ENCODE assay signal across 8 cellular contexts in the genomic region with DNA sequence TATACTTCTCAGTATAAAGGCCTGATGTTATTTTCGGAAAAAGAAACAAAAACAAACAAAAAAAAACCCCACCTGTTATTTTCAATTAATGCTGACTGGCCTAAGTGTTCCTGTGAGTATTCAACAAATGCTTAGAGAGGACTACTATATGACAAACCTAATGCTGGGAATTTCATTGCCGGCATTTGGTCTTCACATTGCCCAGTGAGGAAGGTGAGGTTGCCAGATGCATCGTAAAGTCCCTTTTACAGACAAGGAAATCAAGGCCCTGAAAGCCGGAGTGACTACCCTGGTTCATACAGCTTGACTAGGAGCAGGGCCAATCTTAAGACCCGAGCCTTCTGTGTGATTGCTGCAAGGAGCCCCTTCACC. TPM values are rescaled to one million over a fixed set of nuclear protein-coding genes. Genes with fewer than 3 reads are reported as not detected.
DNase-seq lines count a peak whose midpoint lies in the region; ATAC-seq and TF ChIP-seq lines count a peak whose summit lies in the region.

No MANE protein-coding gene starts in this region.

- H3K79me1 ChIP-seq in IMR-90 (ENCODE audit: low read depth in 1 of 2, low read length in 2 of 2): peaks cover 4 to 53% of the 10 kb centered on the region in 2 experiments

- H3K36me3 Mint-ChIP-seq in CD4-positive, alpha-beta memory T cell: peaks cover 8 to 50% of the 10 kb centered on the region in 2 donors
- H3K36me3 Mint-ChIP-seq in MCF 10A (ENCODE audit: insufficient read depth, unreplicated experiment): peaks cover 81% of the 10 kb centered on the region

- H4K8ac ChIP-seq in IMR-90 (ENCODE audit: low read depth in 2 of 2, low read length in 2 of 2): peak overlapping the region; percentile 78 to 86

- in situ Hi-C loops in IMR-90 (cut with MboI; ENCODE audit: low sequenced_read_pairs) (no loop called here), KBM-7 (cut with MboI; ENCODE audit: low pct_unique_long_range_greater_than_20kb, low sequenced_read_pairs) (no loop called here)

- H2AFZ ChIP-seq in IMR-90 (replicated peaks; ENCODE audit: low read length, poor library complexity): peak overlapping the region; percentile 97

- peak overlapping the region; percentile 74 for H4K91ac ChIP-seq in IMR-90 (ENCODE audit: insufficient read depth, low read depth, low read length)

- peak overlapping the region; percentile 99 for H2AK9ac ChIP-seq in IMR-90 (replicated peaks; ENCODE audit: low read depth, low read length, poor library complexity)

- H3K9ac ChIP-seq in IMR-90 (ENCODE audit: low read depth, low read length) (peak overlapping the region; percentile 77), mucosa of stomach (ENCODE audit: low read length) (peak overlapping the region; percentile 70)

- peak overlapping the region; percentile 91 to 100 (median 98) for H3K27ac Mint-ChIP-seq in CD4-positive, alpha-beta memory T cell
- H3K27ac Mint-ChIP-seq in MCF 10A (ENCODE audit: low read depth, unreplicated experiment): peak overlapping the region; percentile 98

- H2BK5ac ChIP-seq in IMR-90 (ENCODE audit: low read depth, low read length, poor library complexity, severe bottlenecking): peak overlapping the region; percentile 49

- peak overlapping the region; percentile 92 for H3K4me2 ChIP-seq in IMR-90 (ENCODE audit: low read depth, low read length)

- peaks cover 20% of the 10 kb centered on the region for H3K36me3 ChIP-seq in CD4-positive, alpha-beta memory T cell (ENCODE audit: insufficient read depth, low read length)
- H3K36me3 ChIP-seq in IMR-90 (ENCODE audit: control insufficient read depth, insufficient read depth, low read length): peaks cover 44% of the 10 kb centered on the region
- H3K36me3 ChIP-seq in mucosa of stomach (ENCODE audit: control insufficient read depth, insufficient read depth, low read length): peaks cover 7% of the 10 kb centered on the region

- peak overlapping the region; percentile 84 for H3K27ac ChIP-seq in CD4-positive, alpha-beta memory T cell (ENCODE audit: low read depth, low read length)
- H3K27ac ChIP-seq in IMR-90 (ENCODE audit: insufficient read depth, low read length): peak overlapping the region; percentile 57

- H3K56ac ChIP-seq in IMR-90 (ENCODE audit: extremely low read depth, insufficient read depth, low read length): peak overlapping the region; percentile 64; the same call in 1 of the 2 replicates

- BruUV-seq in IMR-90 (replicated peaks; lab: Mats Ljungman, UMichigan) (no TSS peak), MCF 10A (replicated peaks; lab: Mats Ljungman, UMichigan) (no TSS peak)

- peak overlapping the region; percentile 54; the same call in 1 of the 2 replicates for H4K5ac ChIP-seq in IMR-90 (ENCODE audit: low read depth, low read length)

- DNase-seq in CD4-positive, alpha-beta memory T cell: no peak
- DNase-seq in IMR-90 (no peak), MCF 10A (ENCODE audit: unreplicated experiment) (no peak), COLO829 (ENCODE audit: low spot score) (no peak), KBM-7 (no peak), iPS-NIHi7 (ENCODE audit: extremely low spot score) (no peak), AG20443 (ENCODE audit: low spot score) (no peak)

- H3K18ac ChIP-seq in IMR-90 (ENCODE audit: low read depth, low read length): no peak overlapping the region

- peak overlapping the region; percentile 83 to 89 for H3K4me3 ChIP-seq in CD4-positive, alpha-beta memory T cell (ENCODE audit: low read length in 2 of 2)
- H3K4me3 ChIP-seq in IMR-90 (ENCODE audit: insufficient read depth, low read depth, low read length): peak overlapping the region; percentile 56
- peak overlapping the region; percentile 92 for H3K4me3 ChIP-seq in mucosa of stomach (ENCODE audit: low read length)

- H2BK15ac ChIP-seq in IMR-90 (ENCODE audit: low read depth, low read length): no peak overlapping the region

- H4K20me1 ChIP-seq in IMR-90 (ENCODE audit: insufficient read depth, low read length): 0 out of 2 replicates have a peak, but pooled peaks cover 4% of the 10 kb centered on the region

- no peak for TF ChIP-seq POLR2A in IMR-90 (IDR thresholded peaks at IDR 0.05; ENCODE audit: low read depth, low read length)

- H3K9me3 ChIP-seq in CD4-positive, alpha-beta memory T cell (ENCODE audit: control insufficient read depth in 1 of 2, low read length in 2 of 2): no peaks in the 10 kb centered on the region
- no peaks in the 10 kb centered on the region for H3K9me3 ChIP-seq in IMR-90 (ENCODE audit: control insufficient read depth, insufficient read depth, low read length)
- no peaks in the 10 kb centered on the region for H3K9me3 ChIP-seq in mucosa of stomach (ENCODE audit: control insufficient read depth, low read length)

- POLR2A ChIA-PET in CD4-positive, alpha-beta memory T cell (lab: Charles Lee; ENCODE audit: partially characterized antibody): interaction anchor here (1.2 to 6.7 kb wide), 12 partner anchors 11 to 614 kb away, joined by 3 to 158 read pairs (median 7); partner anchors contain the start of genes HDGF, ISG20L2, METTL25B and PRCC
- POLR2A ChIA-PET in IMR-90 (lab: Charles Lee; ENCODE audit: unreplicated experiment): no interaction called here
- POLR2A ChIA-PET in MCF 10A (lab: Yijun Ruan, JAX): interaction anchor here (0.9 to 10.4 kb wide), 12 partner anchors 11 to 689 kb away, joined by 3 to 375 read pairs (median 6); partner anchors contain the start of genes HDGF, ISG20L2, METTL25B and PRCC

- H3K4me3 Mint-ChIP-seq in CD4-positive, alpha-beta memory T cell: peak overlapping the region; percentile 94 to 99 (median 96)
- H3K4me3 Mint-ChIP-seq in MCF 10A (ENCODE audit: unreplicated experiment): peak overlapping the region; percentile 100

- peak overlapping the region; percentile 92 for H3K4ac ChIP-seq in IMR-90 (ENCODE audit: low read depth, low read length)

- peaks cover 22% of the 10 kb centered on the region for H3K4me1 ChIP-seq in CD4-positive, alpha-beta memory T cell (ENCODE audit: insufficient read depth, low read length)
- H3K4me1 ChIP-seq in IMR-90 (ENCODE audit: control insufficient read depth, insufficient read depth, low read length): 0 out of 2 replicates have a peak, but pooled peaks cover 2% of the 10 kb centered on the region
- peaks cover 14% of the 10 kb centered on the region for H3K4me1 ChIP-seq in mucosa of stomach (ENCODE audit: control insufficient read depth, insufficient read depth, low read length)

- no peak for TF ChIP-seq CTCF in IMR-90 (conservative IDR thresholded peaks at IDR 0.05; ENCODE audit: low read depth, low read length)
- no peak for TF ChIP-seq CTCF in MCF 10A (IDR thresholded peaks at IDR 0.05; ENCODE audit: unreplicated experiment)

- peak overlapping the region; percentile 97 for H3K14ac ChIP-seq in IMR-90 (replicated peaks; ENCODE audit: low read depth, low read length)

- dilution Hi-C loops in IMR-90 (cut with HindIII; ENCODE audit: low sequenced_read_pairs, unreplicated experiment): no loop called here

- peaks cover 0 to 2% (median 0%) of the 10 kb centered on the region in 8 donors for H3K9me3 Mint-ChIP-seq in CD4-positive, alpha-beta memory T cell
- no peaks in the 10 kb centered on the region for H3K9me3 Mint-ChIP-seq in MCF 10A (ENCODE audit: unreplicated experiment)

- ATAC-seq in IMR-90 (ENCODE audit: low read depth): no peak

- peak overlapping the region; percentile 96 for H2AK5ac ChIP-seq in IMR-90 (ENCODE audit: low read depth, low read length)

- H3K27me3 ChIP-seq in CD4-positive, alpha-beta memory T cell (ENCODE audit: insufficient read depth, low read length): no peaks in the 10 kb centered on the region
- H3K27me3 ChIP-seq in IMR-90 (ENCODE audit: control insufficient read depth, insufficient read depth, low read length): no peaks in the 10 kb centered on the region
- H3K27me3 ChIP-seq in mucosa of stomach (ENCODE audit: control insufficient read depth, insufficient read depth, low read length): no peaks in the 10 kb centered on the region

- H2BK20ac ChIP-seq in IMR-90 (ENCODE audit: low read depth, low read length): no peak overlapping the region

- H3K23ac ChIP-seq in IMR-90 (ENCODE audit: low read depth, low read length): peak overlapping the region; percentile 85

- no CpG with 5 or more reads among the region's 5 CpGs for WGBS in IMR-90 (ENCODE audit: extremely low coverage in 2 of 2, insufficient read length in 1 of 2), 2 experiments

- CTCF ChIA-PET in CD4-positive, alpha-beta memory T cell (lab: Charles Lee; ENCODE audit: partially characterized antibody): interaction anchor here (1.7 to 2.6 kb wide), 4 partner anchors 11 to 26 kb away, joined by 8 to 16 read pairs (median 15); partner anchors contain the start of genes HDGF, ISG20L2, METTL25B and PRCC
- CTCF ChIA-PET in IMR-90 (lab: Yijun Ruan, JAX): no interaction called here
- CTCF ChIA-PET in MCF 10A (lab: Yijun Ruan, JAX): interaction anchor here (0.6 to 10.3 kb wide), 7 partner anchors 12 to 79 kb away, joined by 3 to 136 read pairs (median 4); partner anchors contain the start of genes ISG20L2, METTL25B and PRCC

- H3K9me1 ChIP-seq in IMR-90 (ENCODE audit: insufficient read depth, low read length): peaks cover 2% of the 10 kb centered on the region; the same call in 1 of the 2 replicates

- peaks cover 13 to 38% (median 27%) of the 10 kb centered on the region in 4 donors for H3K4me1 Mint-ChIP-seq in CD4-positive, alpha-beta memory T cell
- H3K4me1 Mint-ChIP-seq in MCF 10A (ENCODE audit: insufficient read depth, unreplicated experiment): peaks cover 24% of the 10 kb centered on the region

- H2BK120ac ChIP-seq in IMR-90 (ENCODE audit: low read depth, low read length): no peak overlapping the region

- no peaks in the 10 kb centered on the region for H3K27me3 Mint-ChIP-seq in CD4-positive, alpha-beta memory T cell
- no peaks in the 10 kb centered on the region for H3K27me3 Mint-ChIP-seq in MCF 10A (ENCODE audit: insufficient read depth, unreplicated experiment)

- TF ChIP-seq RAD21 in IMR-90 (IDR thresholded peaks at IDR 0.05; ENCODE audit: low read length): no peak

- intact Hi-C loops in CD4-positive, alpha-beta memory T cell (cut with micrococcal nuclease): loop anchor here (5.0 kb wide), 1 partner anchor 77 kb away; the partner anchor contains the start of gene SH2D2A
- intact Hi-C loops in IMR-90 (cut with micrococcal nuclease): no loop called here
- intact Hi-C loops in MCF 10A (cut with micrococcal nuclease): loop anchor here (2.0 to 10.0 kb wide), 2 partner anchors 27 to 235 kb away; partner anchors contain the start of genes MEF2D and PRCC

RNA-seq across cellular contexts. Expression of gene MRPL24, which starts 0.6 kb away (rescaled TPM):
- total RNA-seq in CD4-positive, alpha-beta memory T cell: 10 to 100 TPM; 44.1 to 47.4 TPM
- polyA plus RNA-seq in CD4-positive, alpha-beta memory T cell: 100 to 1,000 TPM in 1 of 2 donors, 10 to 100 TPM in 1; 86.7 to 150 TPM
- 65.3 and 68.8 TPM in 2 replicates for total RNA-seq in IMR-90 (2012; rRNA removed)
- 94.9 and 99.5 TPM in 2 replicates for polyA plus RNA-seq in IMR-90 (2012; rRNA removed)
- polyA plus RNA-seq in IMR-90 (2012; cell fraction: cytosol; rRNA removed): 81.9 and 119 TPM in 2 replicates
- 30.0 and 38.2 TPM in 2 replicates for polyA plus RNA-seq in IMR-90 (2012; cell fraction: nucleus; rRNA removed; ENCODE audit: low replicate concordance)
- 233 and 261 TPM in 2 replicates for total RNA-seq in MCF 10A (2022)

RNA-seq across cellular contexts. Expression of gene HDGF, which starts 11.2 kb away (rescaled TPM):
- total RNA-seq in CD4-positive, alpha-beta memory T cell: 10 to 100 TPM; 93.3 to 97.0 TPM
- 10 to 100 TPM; 23.8 to 49.3 TPM for polyA plus RNA-seq in CD4-positive, alpha-beta memory T cell
- 94.6 and 145 TPM in 2 replicates for total RNA-seq in IMR-90 (2012; rRNA removed)
- polyA plus RNA-seq in IMR-90 (2012; rRNA removed): 102 and 123 TPM in 2 replicates
- 53.9 and 99.5 TPM in 2 replicates for polyA plus RNA-seq in IMR-90 (2012; cell fraction: cytosol; rRNA removed)
- 55.8 and 80.7 TPM in 2 replicates for polyA plus RNA-seq in IMR-90 (2012; cell fraction: nucleus; rRNA removed; ENCODE audit: low replicate concordance)
- 679 and 707 TPM in 2 replicates for total RNA-seq in MCF 10A (2022)

RNA-seq across cellular contexts. Expression of gene ISG20L2, which starts 11.7 kb away (rescaled TPM):
- total RNA-seq in CD4-positive, alpha-beta memory T cell: 10 to 100 TPM; 47.9 to 53.1 TPM
- polyA plus RNA-seq in CD4-positive, alpha-beta memory T cell: 10 to 100 TPM; 11.4 to 19.3 TPM
- 13.6 and 17.0 TPM in 2 replicates for total RNA-seq in IMR-90 (2012; rRNA removed)
- 27.2 and 27.3 TPM in 2 replicates for polyA plus RNA-seq in IMR-90 (2012; rRNA removed)
- polyA plus RNA-seq in IMR-90 (2012; cell fraction: cytosol; rRNA removed): 11.1 and 15.5 TPM in 2 replicates
- 9.0 and 15.3 TPM in 2 replicates for polyA plus RNA-seq in IMR-90 (2012; cell fraction: nucleus; rRNA removed; ENCODE audit: low replicate concordance)
- 49.9 and 57.5 TPM in 2 replicates for total RNA-seq in MCF 10A (2022)

RNA-seq across cellular contexts. Expression of gene METTL25B, which starts 12.0 kb away (rescaled TPM):
- 10 to 100 TPM; 30.5 to 35.7 TPM for total RNA-seq in CD4-positive, alpha-beta memory T cell
- polyA plus RNA-seq in CD4-positive, alpha-beta memory T cell: 1 to 10 TPM; 4.6 to 7.5 TPM
- total RNA-seq in IMR-90 (2012; rRNA removed) (2.3 and 3.1 TPM in 2 replicates), MCF 10A (2022) (46.0 and 68.9 TPM in 2 replicates)
- polyA plus RNA-seq in IMR-90 (2012; rRNA removed): 9.6 and 10.1 TPM in 2 replicates
- polyA plus RNA-seq in IMR-90 (2012; cell fraction: cytosol; rRNA removed): 6.7 and 10.8 TPM in 2 replicates
- 21.6 and 31.1 TPM in 2 replicates for polyA plus RNA-seq in IMR-90 (2012; cell fraction: nucleus; rRNA removed; ENCODE audit: low replicate concordance)

RNA-seq across cellular contexts. Expression of gene PRCC, which starts 27.0 kb away (rescaled TPM):
- 10 to 100 TPM; 60.9 to 61.3 TPM for total RNA-seq in CD4-positive, alpha-beta memory T cell
- polyA plus RNA-seq in CD4-positive, alpha-beta memory T cell: 10 to 100 TPM; 32.8 to 52.7 TPM
- total RNA-seq in IMR-90 (2012; rRNA removed): 10.6 and 14.7 TPM in 2 replicates
- 52.4 and 59.6 TPM in 2 replicates for polyA plus RNA-seq in IMR-90 (2012; rRNA removed)
- polyA plus RNA-seq in IMR-90 (2012; cell fraction: cytosol; rRNA removed): 40.8 and 89.5 TPM in 2 replicates
- 36.4 and 48.1 TPM in 2 replicates for polyA plus RNA-seq in IMR-90 (2012; cell fraction: nucleus; rRNA removed; ENCODE audit: low replicate concordance)
- 112 and 131 TPM in 2 replicates for total RNA-seq in MCF 10A (2022)
